8 cellular contexts compared by ENCODE assay signal in genomic region chr12:89353823-89354629, GRCh38. TPM values are rescaled to one million over a fixed set of nuclear protein-coding genes. Genes with fewer than 3 reads are reported as not detected.
DNase-seq lines count a peak whose midpoint lies in the region; ATAC-seq, FAIRE-seq and TF ChIP-seq lines count a peak whose summit lies in the region.

No MANE protein-coding gene starts in this region.

- peak overlapping the region; percentile 19 for H2AFZ ChIP-seq in endothelial cell of umbilical vein (ENCODE audit: low read depth, low read length)

- no peaks in the 10 kb centered on the region for H3K9me1 ChIP-seq in endothelial cell of umbilical vein (replicated peaks; ENCODE audit: control insufficient read depth, extremely low read depth, insufficient read depth, low read length)

- BruUV-seq in endothelial cell of umbilical vein (replicated peaks; lab: Mats Ljungman, UMichigan), result no TSS peak

- H3K9me3 ChIP-seq in endothelial cell of umbilical vein (replicated peaks; ENCODE audit: control insufficient read depth, insufficient read depth, low read length) (no peaks in the 10 kb centered on the region), mucosa of descending colon (no peaks in the 10 kb centered on the region)

- no peak for TF ChIP-seq CTCF in GM10248 (IDR thresholded peaks at IDR 0.05; ENCODE audit: control extremely low read depth, extremely low read depth, low read depth, missing control alignments)
- TF ChIP-seq CTCF in endothelial cell of umbilical vein (IDR thresholded peaks at IDR 0.05; ENCODE audit: extremely low read depth in 1 of 2, insufficient read depth in 1 of 2, low read depth in 1 of 2, low read length in 2 of 2), result no peak
- no peak for TF ChIP-seq CTCF in mucosa of descending colon (IDR thresholded peaks at IDR 0.05)

- H3K4me1 ChIP-seq in endothelial cell of umbilical vein (ENCODE audit: control insufficient read depth, extremely low read depth, insufficient read depth, low read length), result peaks cover 23% of the 10 kb centered on the region
- H3K4me1 ChIP-seq in mucosa of descending colon (ENCODE audit: low read depth), result peaks cover 24% of the 10 kb centered on the region

- peak; percentile 81 for FAIRE-seq in endothelial cell of umbilical vein (lab: Jason Lieb, UNC)

- H4K20me1 ChIP-seq in endothelial cell of umbilical vein (replicated peaks; ENCODE audit: control insufficient read depth, extremely low read depth, insufficient read depth, low read length), result no peaks in the 10 kb centered on the region

- POLR2A ChIA-PET in GM10248 (lab: Yijun Ruan, JAX) (no interaction called here), endothelial cell of umbilical vein (lab: Charles Lee) (interaction anchor here (1.0 to 3.0 kb wide), 4 partner anchors 19 to 237 kb away, joined by 3 to 34 read pairs (median 4); no protein-coding TSS in a partner anchor)

- TF ChIP-seq POLR2A in endothelial cell of umbilical vein (IDR thresholded peaks at IDR 0.05; ENCODE audit: low read depth, low read length), result peak; percentile 58

- CTCF ChIA-PET in GM10248 (lab: Yijun Ruan, JAX) (no interaction called here), endothelial cell of umbilical vein (lab: Charles Lee) (interaction anchor here (1.3 to 7.3 kb wide), 8 partner anchors 9 to 170 kb away, joined by 4 to 163 read pairs (median 9); partner anchors contain the start of gene GALNT4)

- ATAC-seq in HG02938 (IDR thresholded peaks at IDR 0.05; ENCODE audit: unreplicated experiment) (peak; percentile 22), mucosa of descending colon (peak; percentile 71), HG03457 (IDR thresholded peaks at IDR 0.05; ENCODE audit: unreplicated experiment) (no peak)

- H3K27me3 ChIP-seq in endothelial cell of umbilical vein (ENCODE audit: control insufficient read depth in 2 of 2, insufficient read depth in 2 of 2, low read length in 2 of 2), result no peaks in the 10 kb centered on the region

- H3K9ac ChIP-seq in endothelial cell of umbilical vein (replicated peaks; ENCODE audit: extremely low read depth, insufficient read depth, low read length), result peak overlapping the region; percentile 71

- H3K79me2 ChIP-seq in endothelial cell of umbilical vein (ENCODE audit: control insufficient read depth, insufficient read depth, low read length), result peaks cover 32% of the 10 kb centered on the region

- dilution Hi-C loops in endothelial cell of umbilical vein (cut with MboI; ENCODE audit: extremely low pct_ligation_motif_present, low sequenced_read_pairs), result no loop called here

- intact Hi-C loops in endothelial cell of umbilical vein (cut with micrococcal nuclease) (loop anchor here (5.0 kb wide), 1 partner anchor 407 kb away; no protein-coding TSS in a partner anchor), mucosa of descending colon (cut with DNase I, micrococcal nuclease) (loop anchor here in 1 of 2 donors (5.0 kb wide), 1 partner anchor 108 kb away; no protein-coding TSS in a partner anchor)

- DNase-seq in GM10248 (ENCODE audit: extremely low spot score) (peak; percentile 70), NCI-H69 (lab: John Stamatoyannopoulos, UW) (peak; percentile 89), endothelial cell of umbilical vein (ENCODE audit: low read depth, low spot score) (peak; percentile 66), mucosa of descending colon (peak; percentile 91 to 95 (median 93))
- DNase-seq in activated CD8-positive, alpha-beta memory T cell treated with anti-CD3 and anti-CD28 coated beads, Interleukin-2, amount 50 U/mL, for 48 hours, result peak; percentile 90
- peak; percentile 84 for DNase-seq in stimulated activated CD8-positive, alpha-beta memory T cell treated with anti-CD3 and anti-CD28 coated beads, Interleukin-4, amount 100 ng/mL, for 48 hours

- H3K36me3 ChIP-seq in endothelial cell of umbilical vein (ENCODE audit: control insufficient read depth in 2 of 2, extremely low read depth in 1 of 2, insufficient read depth in 2 of 2, low read length in 2 of 2), result peaks cover 7 to 16% of the 10 kb centered on the region in 2 experiments
- no peaks in the 10 kb centered on the region for H3K36me3 ChIP-seq in mucosa of descending colon (ENCODE audit: low read depth)

- H3K4me3 ChIP-seq in endothelial cell of umbilical vein (replicated peaks in 1 of 3; ENCODE audit: insufficient read depth in 1 of 3, low read depth in 1 of 3, low read length in 3 of 3), result peak overlapping the region; percentile 9 to 65 (median 58)
- H3K4me3 ChIP-seq in mucosa of descending colon, result peak overlapping the region; percentile 36

- peak overlapping the region; percentile 88 for H3K27ac ChIP-seq in endothelial cell of umbilical vein (ENCODE audit: insufficient read depth, low read depth, low read length)

- H3K4me2 ChIP-seq in endothelial cell of umbilical vein (ENCODE audit: insufficient read depth, low read length), result peak overlapping the region; percentile 42

TF ChIP-seq in endothelial cell of umbilical vein, 7 proteins besides CTCF, POLR2A, EP300 and RAD21:
- no peak for TF ChIP-seq MYC (IDR thresholded peaks at IDR 0.05; ENCODE audit: low read depth, low read length)
- TF ChIP-seq POLR2AphosphoS5 (IDR thresholded peaks at IDR 0.05; ENCODE audit: insufficient read depth, low read depth, low read length), result peak; percentile 89
- TF ChIP-seq EZH2 (IDR thresholded peaks at IDR 0.05; ENCODE audit: borderline replicate concordance, low read depth, low read length, severe bottlenecking), result no peak
- TF ChIP-seq GATA2 (IDR thresholded peaks at IDR 0.05; ENCODE audit: insufficient read depth, insufficient read length, low read depth, low read length), result peak; percentile 30
- TF ChIP-seq FOS (IDR thresholded peaks at IDR 0.05; ENCODE audit: borderline replicate concordance, insufficient read depth, low read length), result peak; percentile 13
- peak; percentile 21 for TF ChIP-seq MAX (IDR thresholded peaks at IDR 0.05; ENCODE audit: insufficient read depth, insufficient read length)
- TF ChIP-seq JUN (IDR thresholded peaks at IDR 0.05; ENCODE audit: borderline replicate concordance, insufficient read depth, insufficient read length, low read depth), result no peak

RNA-seq across cellular contexts. Expression of gene DUSP6, which starts 1.7 kb away (rescaled TPM):
- total RNA-seq in endothelial cell of umbilical vein (148 and 200 TPM in 2 replicates), mucosa of descending colon (10 to 100 TPM; 56.6 to 82.1 (median 65.0) TPM)
- 149 and 171 TPM in 2 replicates for polyA plus RNA-seq in endothelial cell of umbilical vein
- polyA plus RNA-seq in endothelial cell of umbilical vein (2011; cell fraction: cytosol; rRNA removed), result 139 and 150 TPM in 2 replicates
- polyA plus RNA-seq in endothelial cell of umbilical vein (2011; cell fraction: nucleus; rRNA removed), result 438 and 510 TPM in 2 replicates
- polyA plus RNA-seq in endothelial cell of umbilical vein (2012), result 142 and 205 TPM in 2 replicates
- 318 and 353 TPM in 2 replicates for polyA minus RNA-seq in endothelial cell of umbilical vein
- polyA minus RNA-seq in endothelial cell of umbilical vein (2011; cell fraction: cytosol; rRNA and poly(A)+ RNA removed), result 2.6 TPM
- polyA minus RNA-seq in endothelial cell of umbilical vein (2011; cell fraction: nucleus; rRNA and poly(A)+ RNA removed), result 428 and 523 TPM in 2 replicates
